8 cellular contexts compared by ENCODE assay signal in the genomic region with DNA sequence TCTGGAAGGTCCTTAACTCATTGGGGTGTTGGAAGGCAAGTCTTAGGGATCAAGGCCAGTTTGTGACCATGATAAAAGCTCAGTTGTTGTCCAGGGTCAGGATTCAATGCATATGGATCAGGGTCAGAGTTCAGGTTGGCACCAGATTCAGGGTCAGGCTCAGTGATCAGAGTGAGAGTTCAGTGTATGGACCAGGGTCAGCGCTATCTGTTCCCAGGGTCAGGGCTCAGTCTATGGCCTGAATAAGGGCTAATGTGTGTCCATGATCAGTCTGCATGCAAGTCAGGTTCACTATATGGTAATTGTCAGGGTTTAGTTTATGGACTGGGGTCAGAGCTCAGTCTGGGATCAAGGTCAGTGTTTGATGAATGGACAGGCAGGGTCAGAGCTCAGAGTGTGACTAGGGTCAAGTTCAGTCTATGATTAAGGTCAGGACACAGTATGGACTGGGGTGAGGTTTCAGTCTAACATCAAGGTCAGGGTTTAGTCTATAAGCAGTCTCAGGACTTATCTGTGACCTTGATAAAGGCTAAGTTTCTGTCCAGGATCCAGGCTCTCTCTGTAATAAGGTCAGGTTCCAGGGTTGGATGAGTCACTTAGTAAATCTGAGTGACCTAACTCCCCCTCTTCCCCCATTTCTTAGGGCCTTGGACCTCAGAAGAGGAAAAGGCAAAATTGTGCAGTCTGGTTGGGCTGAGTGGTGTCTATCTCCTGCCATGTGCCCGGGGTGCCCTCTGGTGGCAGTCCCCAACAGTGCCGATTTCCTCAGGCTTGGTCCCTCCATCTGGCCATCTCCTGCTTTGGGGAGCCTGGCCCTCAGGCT. TPM values are rescaled to one million over a fixed set of nuclear protein-coding genes. Genes with fewer than 3 reads are reported as not detected.
DNase-seq lines count a peak whose midpoint lies in the region; TF ChIP-seq lines count a peak whose summit lies in the region.

No MANE protein-coding gene starts in this region.

- H3K27me3 Mint-ChIP-seq in activated T-cell treated with anti-CD3 and anti-CD28 coated beads, Interleukin-2, amount 50 U/mL, for 24 hours: peaks cover 53% of the 10 kb centered on the region

- H3K79me2 ChIP-seq in fibroblast of lung (ENCODE audit: control insufficient read depth, insufficient read depth, low read length): no peaks in the 10 kb centered on the region
- no peaks in the 10 kb centered on the region for H3K79me2 ChIP-seq in neural cell (replicated peaks; ENCODE audit: insufficient read depth, low read length)

- no peaks in the 10 kb centered on the region for H3K36me3 Mint-ChIP-seq in activated T-cell treated with anti-CD3 and anti-CD28 coated beads, Interleukin-2, amount 50 U/mL, for 24 hours (ENCODE audit: low read depth)

- H3K9me3 ChIP-seq in fibroblast of lung (ENCODE audit: control insufficient read depth, insufficient read depth, low read depth, low read length) (no peaks in the 10 kb centered on the region), neural cell (ENCODE audit: low read length) (no peaks in the 10 kb centered on the region)

- peak; percentile 91 for TF ChIP-seq RAD21 in neural cell (conservative IDR thresholded peaks at IDR 0.05)

- DNase-seq in NCI-H1417 (lab: John Stamatoyannopoulos, UW) (peak; percentile 61 to 85 (median 61)), NCI-H1417 treated with DMSO at 0.1 percent for 48 hours (lab: John Stamatoyannopoulos, UW) (no peak), HT1080 (ENCODE audit: low read depth) (peak; percentile 71), OCI-M2 (lab: John Stamatoyannopoulos, UW; ENCODE audit: unreplicated experiment) (peak; percentile 16), fibroblast of lung (ENCODE audit: low read depth in 2 of 2) (peak; percentile 48 to 71), stromal cell of bone marrow (ENCODE audit: low read depth) (peak; percentile 55)
- DNase-seq in activated T-cell treated with anti-CD3 and anti-CD28 coated beads, Interleukin-2, amount 50 U/mL, for 24 hours: peak; percentile 85

- H3K27ac ChIP-seq in fibroblast of lung (ENCODE audit: insufficient read depth, low read length): no peak overlapping the region
- no peak overlapping the region for H3K27ac ChIP-seq in neural cell (ENCODE audit: low read length)

- peaks cover 16% of the 10 kb centered on the region for H3K4me1 Mint-ChIP-seq in activated T-cell treated with anti-CD3 and anti-CD28 coated beads, Interleukin-2, amount 50 U/mL, for 24 hours (ENCODE audit: low read depth)

- no peak overlapping the region for H3K4me2 ChIP-seq in fibroblast of lung (ENCODE audit: extremely low read depth, insufficient read depth, low read length)
- H3K4me2 ChIP-seq in neural cell (ENCODE audit: low read length): no peak overlapping the region

- H3K27me3 ChIP-seq in fibroblast of lung (ENCODE audit: control insufficient read depth, insufficient read depth, low read length) (peaks cover 38% of the 10 kb centered on the region), neural cell (ENCODE audit: insufficient read depth, low read depth, low read length) (peaks cover 70% of the 10 kb centered on the region)

- no peak overlapping the region for H2AFZ ChIP-seq in fibroblast of lung (ENCODE audit: low read length)
- H2AFZ ChIP-seq in neural cell (ENCODE audit: low read depth, low read length): no peak overlapping the region

- no peak overlapping the region for H3K27ac Mint-ChIP-seq in activated T-cell treated with anti-CD3 and anti-CD28 coated beads, Interleukin-2, amount 50 U/mL, for 24 hours

- TF ChIP-seq EP300 in neural cell (conservative IDR thresholded peaks at IDR 0.05; ENCODE audit: poor library complexity, severe bottlenecking): no peak

- no peaks in the 10 kb centered on the region for H3K4me1 ChIP-seq in fibroblast of lung (ENCODE audit: control insufficient read depth, extremely low read depth, insufficient read depth, low read length)

- H3K9ac ChIP-seq in fibroblast of lung (ENCODE audit: insufficient read depth, low read length): no peak overlapping the region
- no peak overlapping the region for H3K9ac ChIP-seq in neural cell (ENCODE audit: low read length)

- H3K9me3 Mint-ChIP-seq in activated T-cell treated with anti-CD3 and anti-CD28 coated beads, Interleukin-2, amount 50 U/mL, for 24 hours: no peaks in the 10 kb centered on the region

- TF ChIP-seq CTCF in fibroblast of lung (conservative IDR thresholded peaks at IDR 0.05 in 1 of 2, IDR thresholded peaks at IDR 0.05 in 1 of 2; ENCODE audit: low read depth in 1 of 2, low read length in 2 of 2) (peak; percentile 91 to 99), neural cell (IDR thresholded peaks at IDR 0.05; ENCODE audit: poor library complexity, severe bottlenecking) (peak; percentile 90)

- H4K20me1 ChIP-seq in fibroblast of lung (ENCODE audit: control insufficient read depth, extremely low read depth, insufficient read depth, low read length): no peaks in the 10 kb centered on the region
- H4K20me1 ChIP-seq in neural cell (ENCODE audit: insufficient read depth): no peaks in the 10 kb centered on the region

- H3F3A ChIP-seq in neural cell (ENCODE audit: insufficient read depth, low read length, poor library complexity, severe bottlenecking): no peaks in the 10 kb centered on the region

- H3K4me3 ChIP-seq in fibroblast of lung (replicated peaks in 1 of 4; ENCODE audit: control extremely low read depth in 1 of 4, insufficient read depth in 1 of 4, low read depth in 3 of 4, low read length in 4 of 4) (no peak overlapping the region), neural cell (ENCODE audit: low read length) (no peak overlapping the region)

- no peaks in the 10 kb centered on the region for H3K36me3 ChIP-seq in fibroblast of lung (ENCODE audit: control insufficient read depth, insufficient read depth, low read length)
- H3K36me3 ChIP-seq in neural cell (ENCODE audit: insufficient read depth, low read length): no peaks in the 10 kb centered on the region

- no peaks in the 10 kb centered on the region for H3K9me2 ChIP-seq in neural cell (ENCODE audit: insufficient read depth, low read length)

- H3K4me3 Mint-ChIP-seq in activated T-cell treated with anti-CD3 and anti-CD28 coated beads, Interleukin-2, amount 50 U/mL, for 24 hours: no peak overlapping the region

TF ChIP-seq in neural cell, 6 proteins besides CTCF, POLR2A, EP300 and RAD21:
- TF ChIP-seq POLR2AphosphoS5 (IDR thresholded peaks at IDR 0.05) (no peak), SMC3 (conservative IDR thresholded peaks at IDR 0.05; ENCODE audit: poor library complexity) (peak; percentile 95), MXI1 (conservative IDR thresholded peaks at IDR 0.05; ENCODE audit: poor library complexity, severe bottlenecking) (peak; percentile 31)

RNA-seq across cellular contexts. Expression of a gene that starts 23.8 kb away (rescaled TPM):
- total RNA-seq in HT1080 (2014; rRNA removed; shearing (Covaris generic)): not detected in 2 replicates
- polyA plus RNA-seq in HT1080 (2015; cell fraction: cytosol; rRNA removed): not detected in 2 replicates
- not detected in 2 replicates for polyA plus RNA-seq in HT1080 (2015; cell fraction: nucleus; rRNA removed)
- total RNA-seq in fibroblast of lung: not detected in 2 replicates
- polyA plus RNA-seq in fibroblast of lung (not detected in 2 replicates), neural cell (not detected in 2 replicates)
- polyA plus RNA-seq in fibroblast of lung (2012): not detected in 2 replicates
- polyA minus RNA-seq in fibroblast of lung (ENCODE audit: low replicate concordance) (not detected in 2 replicates), neural cell (not detected in 2 replicates)

RNA-seq across cellular contexts. Expression of a gene that starts 38.0 kb away (rescaled TPM):
- not detected in 2 replicates for total RNA-seq in HT1080 (2014; rRNA removed; shearing (Covaris generic))
- polyA plus RNA-seq in HT1080 (2015; cell fraction: cytosol; rRNA removed): not detected in 2 replicates
- not detected in 2 replicates for polyA plus RNA-seq in HT1080 (2015; cell fraction: nucleus; rRNA removed)
- total RNA-seq in fibroblast of lung: not detected in 2 replicates
- polyA plus RNA-seq in fibroblast of lung: not detected in 2 replicates
- not detected in 2 replicates for polyA plus RNA-seq in fibroblast of lung (2012)
- polyA minus RNA-seq in fibroblast of lung (ENCODE audit: low replicate concordance): not detected in 2 replicates
- 0.28 TPM in 1 of 2 replicates, not detected in the other for polyA plus RNA-seq in neural cell
- not detected in 2 replicates for polyA minus RNA-seq in neural cell
